Comparison of ENCODE assay signal across 1 cellular context in genomic region chr17:2060681-2061440, GRCh38.
TF ChIP-seq lines count a peak whose summit lies in the region.

No MANE protein-coding gene starts in this region.

TF ChIP-seq in H1, 55 proteins besides CTCF, POLR2A, EP300 and RAD21:
- no peak for TF ChIP-seq ZNF274 (IDR thresholded peaks at IDR 0.05; ENCODE audit: borderline replicate concordance, extremely low read depth, low read length)
- TF ChIP-seq EZH2 (IDR thresholded peaks at IDR 0.05; ENCODE audit: low read depth, low read length, severe bottlenecking): peak; percentile 14
TF ChIP-seq in H1: peak in this region for 1.
